1 cellular context compared by ENCODE assay signal in genomic region chr1:108560430-108561144, GRCh38.
A peak's percentile ranks its signal among the peaks of the same experiment; 100 is the strongest.
TF ChIP-seq lines count a peak whose summit lies in the region.

No MANE protein-coding gene starts in this region.

TF ChIP-seq in K562, 482 proteins besides CTCF, POLR2A, EP300 and RAD21 (continued from another document and continues in another):
- TF ChIP-seq CHCHD3 (CRISPR knock-in tag; IDR thresholded peaks at IDR 0.05) (0 out of 2 replicates have a peak, but pooled peaks have one; percentile 18), MBD1 (CRISPR knock-in tag; IDR thresholded peaks at IDR 0.05) (no peak), ZNF174 (CRISPR knock-in tag; IDR thresholded peaks at IDR 0.05) (no peak), CEBPZ (IDR thresholded peaks at IDR 0.05; ENCODE audit: borderline replicate concordance, low read depth, low read length) (no peak), HNRNPK (IDR thresholded peaks at IDR 0.05; ENCODE audit: low read depth, low read length, poor library complexity, severe bottlenecking) (no peak), SLC30A9 (CRISPR knock-in tag; IDR thresholded peaks at IDR 0.05) (no peak), REST (CRISPR knock-in tag; IDR thresholded peaks at IDR 0.05; ENCODE audit: low read depth) (no peak), ZNF277 (CRISPR knock-in tag; IDR thresholded peaks at IDR 0.05; ENCODE audit: borderline replicate concordance) (no peak), PRPF4 (IDR thresholded peaks at IDR 0.05; ENCODE audit: insufficient read depth, low read depth, low read length, poor library complexity, severe bottlenecking) (no peak), BCLAF1 (IDR thresholded peaks at IDR 0.05; ENCODE audit: borderline replicate concordance in 1 of 2, control insufficient read depth in 1 of 2, low read depth in 2 of 2, low read length in 1 of 2) (no peak), MTA1 (IDR thresholded peaks at IDR 0.05; ENCODE audit: borderline replicate concordance) (no peak), DIDO1 (tag; IDR thresholded peaks at IDR 0.05; ENCODE audit: low read depth) (no peak), ELF2 (CRISPR knock-in tag; IDR thresholded peaks at IDR 0.05) (no peak), FOXP4 (CRISPR knock-in tag; IDR thresholded peaks at IDR 0.05; ENCODE audit: borderline replicate concordance) (no peak), CBX2 (IDR thresholded peaks at IDR 0.05; ENCODE audit: insufficient read depth, low read length, poor library complexity, severe bottlenecking) (no peak), KAT8 (IDR thresholded peaks at IDR 0.05; ENCODE audit: low read depth) (no peak), FIP1L1 (IDR thresholded peaks at IDR 0.05; ENCODE audit: low read depth, low read length, poor library complexity, severe bottlenecking) (no peak), ZNF639 (CRISPR knock-in tag; conservative IDR thresholded peaks at IDR 0.05 in 1 of 2, IDR thresholded peaks at IDR 0.05 in 1 of 2) (no peak; a peak in 1 of 4 replicates), TRIM28 (IDR thresholded peaks at IDR 0.05) (no peak), ARID2 (IDR thresholded peaks at IDR 0.05) (no peak), MCM5 (IDR thresholded peaks at IDR 0.05; ENCODE audit: low read depth) (no peak), ASH1L (IDR thresholded peaks at IDR 0.05; ENCODE audit: borderline replicate concordance, low read depth, partially characterized antibody) (no peak), BACH1 (tag; IDR thresholded peaks at IDR 0.05) (no peak), BCL6 (CRISPR knock-in tag; IDR thresholded peaks at IDR 0.05) (no peak), RFX1 (IDR thresholded peaks at IDR 0.05) (no peak), RREB1 (CRISPR knock-in tag; IDR thresholded peaks at IDR 0.05) (peak; percentile 31; the same call in 1 of the 2 replicates), ZNF699 (CRISPR knock-in tag; IDR thresholded peaks at IDR 0.05; ENCODE audit: insufficient replicate concordance) (no peak), THRA (IDR thresholded peaks at IDR 0.05) (no peak)
